Comparison of ENCODE assay signal across 8 cellular contexts in the genomic region with DNA sequence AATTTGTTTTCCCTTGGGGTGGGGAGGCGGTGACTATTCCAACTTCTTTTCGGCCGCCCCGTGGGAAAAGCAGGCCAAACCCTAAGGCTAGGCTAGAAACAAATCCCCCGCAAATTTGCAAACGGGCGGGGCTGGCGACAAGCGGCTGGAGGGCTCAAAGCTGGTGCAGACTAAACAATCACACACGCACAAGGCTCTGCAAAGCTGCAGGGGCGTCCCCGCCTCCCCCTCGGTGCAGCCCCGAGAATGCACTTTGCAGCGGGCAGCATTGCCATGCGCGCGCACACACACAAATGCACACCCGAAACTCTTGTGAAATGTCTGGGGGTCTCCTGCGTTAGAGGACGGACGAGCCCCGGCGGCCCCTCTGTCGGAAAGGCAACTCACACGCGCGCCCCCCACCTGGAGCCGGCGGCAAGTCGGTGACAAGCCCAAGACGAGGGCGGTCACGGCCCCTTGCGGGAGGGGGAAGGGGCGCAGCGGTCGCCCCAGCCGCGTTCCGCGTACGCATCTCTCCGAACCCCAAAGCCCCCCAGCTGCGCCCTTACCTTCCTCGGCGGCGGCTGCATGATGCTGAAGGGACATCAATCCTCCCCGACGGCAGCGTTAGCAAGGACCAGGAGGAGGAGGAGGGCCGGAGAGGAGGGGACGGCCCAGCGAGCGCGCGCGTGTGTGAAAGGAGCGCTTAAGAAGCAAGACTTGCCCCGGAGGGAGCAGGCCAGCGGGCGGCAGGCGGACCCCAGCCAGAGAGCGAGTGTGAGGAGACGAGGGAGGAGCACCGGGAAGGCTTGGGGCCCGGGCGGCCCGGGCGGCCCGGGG. TPM values are rescaled to one million over a fixed set of nuclear protein-coding genes. Genes with fewer than 3 reads are reported as not detected.
A peak's percentile ranks its signal among the peaks of the same experiment; 100 is the strongest.
DNase-seq lines count a peak whose midpoint lies in the region; ATAC-seq and TF ChIP-seq lines count a peak whose summit lies in the region.

No MANE protein-coding gene starts in this region.

- H3K36me3 Mint-ChIP-seq in IgD-negative memory B cell, result peaks cover 2% of the 10 kb centered on the region

- no peaks in the 10 kb centered on the region for H3K36me3 ChIP-seq in iPS DF 6.9 (ENCODE audit: control insufficient read depth, insufficient read depth, low read length)

- in situ Hi-C loops in astrocyte of the spinal cord (cut with HindIII; ENCODE audit: low sequenced_read_pairs), result no loop called here

- peak; percentile 32 for ATAC-seq in GM21381 (IDR thresholded peaks at IDR 0.05; ENCODE audit: unreplicated experiment)

- H3K4me1 ChIP-seq in iPS DF 6.9 (ENCODE audit: control insufficient read depth, insufficient read depth, low read length), result 0 out of 2 replicates have a peak, but pooled peaks cover 2% of the 10 kb centered on the region

- H3K9me3 Mint-ChIP-seq in IgD-negative memory B cell, result no peaks in the 10 kb centered on the region

- H3K27ac ChIP-seq in iPS DF 6.9 (ENCODE audit: low read length), result no peak overlapping the region

- DNase-seq in D341Med (ENCODE audit: low spot score) (peak; percentile 77), T follicular helper cell (ENCODE audit: low read depth) (peak; percentile 53), astrocyte of the spinal cord (ENCODE audit: low read depth, low spot score) (peak; percentile 76), iPS DF 6.9 (ENCODE audit: low read depth, low spot score) (no peak), skeletal muscle cell (ENCODE audit: low read depth) (no peak), HuH-7 (ENCODE audit: low spot score) (no peak)

- peaks cover 3% of the 10 kb centered on the region; the same call in 1 of the 2 replicates for H3K27me3 ChIP-seq in iPS DF 6.9 (ENCODE audit: control insufficient read depth, insufficient read depth, low read length)

- no CpG with 5 or more reads among the region's 71 CpGs for WGBS in iPS DF 6.9 (ENCODE audit: insufficient coverage, insufficient read length)

- H3K27me3 Mint-ChIP-seq in IgD-negative memory B cell, result no peaks in the 10 kb centered on the region

- H3K4me3 ChIP-seq in astrocyte of the spinal cord (ENCODE audit: low read depth, low read length) (peak overlapping the region; percentile 89), iPS DF 6.9 (ENCODE audit: low read length) (peak overlapping the region; percentile 52), skeletal muscle cell (ENCODE audit: low read depth, low read length) (peak overlapping the region; percentile 80)

- TF ChIP-seq CTCF in astrocyte of the spinal cord (IDR thresholded peaks at IDR 0.05; ENCODE audit: low read depth, low read length), result no peak

- peak overlapping the region; percentile 92 to 100 (median 100) for H3K4me3 Mint-ChIP-seq in IgD-negative memory B cell

- peaks cover 55 to 68% (median 66%) of the 10 kb centered on the region in 3 donors for H3K4me1 Mint-ChIP-seq in IgD-negative memory B cell

- peak overlapping the region; percentile 97 to 98 (median 98) for H3K27ac Mint-ChIP-seq in IgD-negative memory B cell

- no peaks in the 10 kb centered on the region for H3K9me3 ChIP-seq in iPS DF 6.9 (ENCODE audit: control insufficient read depth, insufficient read depth, low read length)

RNA-seq across cellular contexts. Expression of a gene that starts 0.6 kb away (rescaled TPM):
- polyA plus RNA-seq in IgD-negative memory B cell, result 72.1 TPM

Comparison
In these comparisons a context has a peak if more than half of its experiments do, and no peak if none do; other contexts are left out.
1. DNase-seq: peak in D341Med (single experiment), T follicular helper cell (single experiment) and astrocyte of the spinal cord (single experiment); none in iPS DF 6.9 (single experiment), skeletal muscle cell (single experiment) and HuH-7 (single experiment).
2. Peak in every context shown above with its lines, with median percentiles within 50 percentile points of each other: H3K4me3 ChIP-seq.